1 cellular context compared by ENCODE assay signal in the genomic region with DNA sequence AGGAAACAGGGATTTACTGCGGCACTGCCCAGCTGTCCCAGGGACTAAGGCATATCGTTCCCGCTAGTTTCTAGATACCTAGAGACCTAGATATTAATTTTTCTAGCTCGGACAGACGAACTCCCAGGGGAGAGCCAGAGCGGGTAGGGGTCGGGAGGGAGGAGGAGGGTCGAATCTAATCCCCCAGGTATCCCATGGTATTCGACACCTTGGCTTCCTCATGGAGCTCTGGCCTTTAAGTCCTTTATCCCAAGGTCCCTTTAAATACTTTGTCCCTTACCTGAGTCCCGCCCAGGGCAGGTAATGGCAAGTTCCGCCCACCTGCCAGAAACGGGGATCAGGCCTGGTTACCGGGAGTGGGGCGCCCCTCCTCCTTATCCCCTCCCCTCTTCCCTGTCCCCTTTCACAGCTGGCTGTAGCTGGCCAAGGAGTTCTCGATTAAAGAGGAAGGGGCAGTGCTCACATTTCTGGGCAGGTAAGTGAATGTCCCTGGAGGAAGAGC.
TF ChIP-seq lines count a peak whose summit lies in the region.

A gene (plus strand): TSS at position 310 of the 502 bp plus-strand sequence. CDS start 1,904 bp downstream, outside the sequence.

TF ChIP-seq in WTC11, 78 proteins besides CTCF, POLR2A, EP300 and RAD21 (continued from another document):
- TF ChIP-seq, protein P1, sequence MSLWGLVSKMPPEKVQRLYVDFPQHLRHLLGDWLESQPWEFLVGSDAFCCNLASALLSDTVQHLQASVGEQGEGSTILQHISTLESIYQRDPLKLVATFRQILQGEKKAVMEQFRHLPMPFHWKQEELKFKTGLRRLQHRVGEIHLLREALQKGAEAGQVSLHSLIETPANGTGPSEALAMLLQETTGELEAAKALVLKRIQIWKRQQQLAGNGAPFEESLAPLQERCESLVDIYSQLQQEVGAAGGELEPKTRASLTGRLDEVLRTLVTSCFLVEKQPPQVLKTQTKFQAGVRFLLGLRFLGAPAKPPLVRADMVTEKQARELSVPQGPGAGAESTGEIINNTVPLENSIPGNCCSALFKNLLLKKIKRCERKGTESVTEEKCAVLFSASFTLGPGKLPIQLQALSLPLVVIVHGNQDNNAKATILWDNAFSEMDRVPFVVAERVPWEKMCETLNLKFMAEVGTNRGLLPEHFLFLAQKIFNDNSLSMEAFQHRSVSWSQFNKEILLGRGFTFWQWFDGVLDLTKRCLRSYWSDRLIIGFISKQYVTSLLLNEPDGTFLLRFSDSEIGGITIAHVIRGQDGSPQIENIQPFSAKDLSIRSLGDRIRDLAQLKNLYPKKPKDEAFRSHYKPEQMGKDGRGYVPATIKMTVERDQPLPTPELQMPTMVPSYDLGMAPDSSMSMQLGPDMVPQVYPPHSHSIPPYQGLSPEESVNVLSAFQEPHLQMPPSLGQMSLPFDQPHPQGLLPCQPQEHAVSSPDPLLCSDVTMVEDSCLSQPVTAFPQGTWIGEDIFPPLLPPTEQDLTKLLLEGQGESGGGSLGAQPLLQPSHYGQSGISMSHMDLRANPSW (CRISPR knock-in tag; conservative IDR thresholded peaks at IDR 0.05; ENCODE audit: low read depth): no peak
- TF ChIP-seq NFATC4 (CRISPR knock-in tag; IDR thresholded peaks at IDR 0.05): no peak
- no peak for TF ChIP-seq SP1 (CRISPR knock-in tag; conservative IDR thresholded peaks at IDR 0.05)
- TF ChIP-seq RORB (CRISPR knock-in tag; IDR thresholded peaks at IDR 0.05): no peak
- no peak for TF ChIP-seq JAZF1 (CRISPR knock-in tag; IDR thresholded peaks at IDR 0.05)
- TF ChIP-seq, protein P2, sequence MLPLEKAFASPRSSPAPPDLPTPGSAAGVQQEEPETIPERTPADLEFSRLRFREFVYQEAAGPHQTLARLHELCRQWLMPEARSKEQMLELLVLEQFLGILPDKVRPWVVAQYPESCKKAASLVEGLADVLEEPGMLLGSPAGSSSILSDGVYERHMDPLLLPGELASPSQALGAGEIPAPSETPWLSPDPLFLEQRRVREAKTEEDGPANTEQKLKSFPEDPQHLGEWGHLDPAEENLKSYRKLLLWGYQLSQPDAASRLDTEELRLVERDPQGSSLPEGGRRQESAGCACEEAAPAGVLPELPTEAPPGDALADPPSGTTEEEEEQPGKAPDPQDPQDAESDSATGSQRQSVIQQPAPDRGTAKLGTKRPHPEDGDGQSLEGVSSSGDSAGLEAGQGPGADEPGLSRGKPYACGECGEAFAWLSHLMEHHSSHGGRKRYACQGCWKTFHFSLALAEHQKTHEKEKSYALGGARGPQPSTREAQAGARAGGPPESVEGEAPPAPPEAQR (CRISPR knock-in tag; IDR thresholded peaks at IDR 0.05): no peak
- TF ChIP-seq RELA (CRISPR knock-in tag; IDR thresholded peaks at IDR 0.05; ENCODE audit: borderline replicate concordance): no peak
- no peak for TF ChIP-seq GRHL2 (CRISPR knock-in tag; IDR thresholded peaks at IDR 0.05; ENCODE audit: insufficient replicate concordance, severe bottlenecking)
- TF ChIP-seq, protein P3, sequence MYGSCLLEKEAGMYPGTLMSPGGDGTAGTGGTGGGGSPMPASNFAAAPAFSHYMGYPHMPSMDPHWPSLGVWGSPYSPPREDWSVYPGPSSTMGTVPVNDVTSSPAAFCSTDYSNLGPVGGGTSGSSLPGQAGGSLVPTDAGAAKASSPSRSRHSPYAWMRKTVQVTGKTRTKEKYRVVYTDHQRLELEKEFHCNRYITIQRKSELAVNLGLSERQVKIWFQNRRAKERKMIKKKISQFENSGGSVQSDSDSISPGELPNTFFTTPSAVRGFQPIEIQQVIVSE (CRISPR knock-in tag; IDR thresholded peaks at IDR 0.05; ENCODE audit: borderline replicate concordance): no peak
- TF ChIP-seq ZNF416 (CRISPR knock-in tag; IDR thresholded peaks at IDR 0.05): no peak
- TF ChIP-seq, protein P4, sequence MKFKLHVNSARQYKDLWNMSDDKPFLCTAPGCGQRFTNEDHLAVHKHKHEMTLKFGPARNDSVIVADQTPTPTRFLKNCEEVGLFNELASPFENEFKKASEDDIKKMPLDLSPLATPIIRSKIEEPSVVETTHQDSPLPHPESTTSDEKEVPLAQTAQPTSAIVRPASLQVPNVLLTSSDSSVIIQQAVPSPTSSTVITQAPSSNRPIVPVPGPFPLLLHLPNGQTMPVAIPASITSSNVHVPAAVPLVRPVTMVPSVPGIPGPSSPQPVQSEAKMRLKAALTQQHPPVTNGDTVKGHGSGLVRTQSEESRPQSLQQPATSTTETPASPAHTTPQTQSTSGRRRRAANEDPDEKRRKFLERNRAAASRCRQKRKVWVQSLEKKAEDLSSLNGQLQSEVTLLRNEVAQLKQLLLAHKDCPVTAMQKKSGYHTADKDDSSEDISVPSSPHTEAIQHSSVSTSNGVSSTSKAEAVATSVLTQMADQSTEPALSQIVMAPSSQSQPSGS (CRISPR knock-in tag; IDR thresholded peaks at IDR 0.05; ENCODE audit: borderline replicate concordance, low read depth): no peak
- TF ChIP-seq ZNF263 (CRISPR knock-in tag; IDR thresholded peaks at IDR 0.05; ENCODE audit: low read depth): no peak
- no peak for TF ChIP-seq SMAD3 (CRISPR knock-in tag; IDR thresholded peaks at IDR 0.05; ENCODE audit: borderline replicate concordance)
- TF ChIP-seq, protein P5, sequence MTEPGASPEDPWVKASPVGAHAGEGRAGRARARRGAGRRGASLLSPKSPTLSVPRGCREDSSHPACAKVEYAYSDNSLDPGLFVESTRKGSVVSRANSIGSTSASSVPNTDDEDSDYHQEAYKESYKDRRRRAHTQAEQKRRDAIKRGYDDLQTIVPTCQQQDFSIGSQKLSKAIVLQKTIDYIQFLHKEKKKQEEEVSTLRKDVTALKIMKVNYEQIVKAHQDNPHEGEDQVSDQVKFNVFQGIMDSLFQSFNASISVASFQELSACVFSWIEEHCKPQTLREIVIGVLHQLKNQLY (CRISPR knock-in tag; IDR thresholded peaks at IDR 0.05): no peak
- TF ChIP-seq NFE2L1 (CRISPR knock-in tag; IDR thresholded peaks at IDR 0.05): no peak
- TF ChIP-seq, protein P6, sequence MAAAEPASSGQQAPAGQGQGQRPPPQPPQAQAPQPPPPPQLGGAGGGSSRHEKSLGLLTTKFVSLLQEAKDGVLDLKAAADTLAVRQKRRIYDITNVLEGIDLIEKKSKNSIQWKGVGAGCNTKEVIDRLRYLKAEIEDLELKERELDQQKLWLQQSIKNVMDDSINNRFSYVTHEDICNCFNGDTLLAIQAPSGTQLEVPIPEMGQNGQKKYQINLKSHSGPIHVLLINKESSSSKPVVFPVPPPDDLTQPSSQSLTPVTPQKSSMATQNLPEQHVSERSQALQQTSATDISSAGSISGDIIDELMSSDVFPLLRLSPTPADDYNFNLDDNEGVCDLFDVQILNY (CRISPR knock-in tag; IDR thresholded peaks at IDR 0.05): no peak
